ENCODE assay signal across 15 cellular contexts in genomic region chr21:41500354-41500753, GRCh38. TPM values are rescaled to one million over a fixed set of nuclear protein-coding genes. Genes with fewer than 3 reads are reported as not detected.
A peak's percentile ranks its signal among the peaks of the same experiment; 100 is the strongest.
DNase-seq lines count a peak whose midpoint lies in the region; ATAC-seq and TF ChIP-seq lines count a peak whose summit lies in the region.
"Had no signal": no experiment of that assay in that cellular context is flagged by ENCODE, and none has a peak within 500 bp of the region (broad histone marks: within the 10 kb centered on the region; RNA-seq: fewer than 3 reads in every experiment).

No MANE protein-coding gene starts in this region.

- H3K9me3 Mint-ChIP-seq in Caco-2 (ENCODE audit: unreplicated experiment): no peaks in the 10 kb centered on the region

- peak overlapping the region in 1 of 2 donors; percentile 83 for H3K9ac ChIP-seq in colonic mucosa (ENCODE audit: low read depth in 2 of 2, low read length in 2 of 2)

- peak overlapping the region; percentile 55 for H3K27ac Mint-ChIP-seq in Caco-2 (ENCODE audit: unreplicated experiment)

- TF ChIP-seq CTCF in Caco-2 (IDR thresholded peaks at IDR 0.05; ENCODE audit: insufficient read depth in 1 of 2, low read depth in 1 of 2, low read length in 1 of 2, severe bottlenecking in 1 of 2, unreplicated experiment in 1 of 2): no peak
- no peak for TF ChIP-seq CTCF in colonic mucosa (IDR thresholded peaks at IDR 0.05)
- no peak for TF ChIP-seq CTCF in right lobe of liver (IDR thresholded peaks at IDR 0.05)
- TF ChIP-seq CTCF in stomach (IDR thresholded peaks at IDR 0.05): no peak

- H3K27me3 ChIP-seq in Caco-2 (replicated peaks; ENCODE audit: control insufficient read depth, insufficient read depth, low read length) (no peaks in the 10 kb centered on the region), colonic mucosa (no peaks in the 10 kb centered on the region), right lobe of liver (no peaks in the 10 kb centered on the region), stomach (peaks cover 0 to 19% (median 0%) of the 10 kb centered on the region in 3 donors)

- H3K4me1 ChIP-seq in Caco-2 (peaks cover 86% of the 10 kb centered on the region), colonic mucosa (peaks cover 4% of the 10 kb centered on the region), right lobe of liver (peaks cover 0 to 47% (median 19%) of the 10 kb centered on the region in 4 donors), stomach (peaks cover 7 to 63% (median 48%) of the 10 kb centered on the region in 4 donors)
- H3K4me1 ChIP-seq: HAP-1 had no signal

- ATAC-seq in right lobe of liver (peak in 1 of 4 donors; percentile 11), GM19395 (IDR thresholded peaks at IDR 0.05; ENCODE audit: unreplicated experiment) (no peak)

- no peaks in the 10 kb centered on the region for H3K27me3 Mint-ChIP-seq in Caco-2 (ENCODE audit: insufficient read depth, unreplicated experiment)

- H3K27ac ChIP-seq in colonic mucosa (peak overlapping the region; percentile 94), right lobe of liver (peak overlapping the region; percentile 57 to 88 (median 76)), stomach (peak overlapping the region; percentile 70 to 97 (median 91))

- H3K36me3 ChIP-seq in Caco-2 (ENCODE audit: control insufficient read depth, insufficient read depth, low read length) (no peaks in the 10 kb centered on the region), colonic mucosa (no peaks in the 10 kb centered on the region), right lobe of liver (no peaks in the 10 kb centered on the region), stomach (peaks cover 0 to 5% (median 0%) of the 10 kb centered on the region in 4 donors)
- H3K36me3 ChIP-seq: HAP-1 had no signal

- no TSS peak for BruUV-seq in Caco-2 (replicated peaks; lab: Mats Ljungman, UMichigan)

- H3K36me3 Mint-ChIP-seq in Caco-2 (ENCODE audit: insufficient read depth, unreplicated experiment): peaks cover 52% of the 10 kb centered on the region

- H3K9me3 ChIP-seq in Caco-2: no peaks in the 10 kb centered on the region
- no peaks in the 10 kb centered on the region for H3K9me3 ChIP-seq in colonic mucosa
- no peaks in the 10 kb centered on the region for H3K9me3 ChIP-seq in right lobe of liver
- no peaks in the 10 kb centered on the region for H3K9me3 ChIP-seq in stomach
- H3K9me3 ChIP-seq: HAP-1 had no signal

- intact Hi-C loops in Caco-2 (cut with micrococcal nuclease; ENCODE audit: unreplicated experiment) (no loop called here), colonic mucosa (cut with DNase I) (no loop called here), right lobe of liver (cut with DNase I) (no loop called here), stomach (cut with DNase I; ENCODE audit: low total_unique reads) (no loop called here)

- no peak for DNase-seq in Caco-2
- no peak for DNase-seq in colonic mucosa
- DNase-seq in right lobe of liver: no peak
- DNase-seq in stomach: no peak
- no peak for DNase-seq in NCI-H526 (lab: John Stamatoyannopoulos, UW)
- no peak for DNase-seq in DMS53 (lab: John Stamatoyannopoulos, UW)
- DNase-seq: COR-L47, IMR-90, Karpas-422, NCI-H1105 treated with DMSO at 0.1 percent for 48 hours, NCI-H1694 treated with DMSO at 0.1 percent for 48 hours, NCI-H226, NCI-H69 had no signal

- WGBS in right lobe of liver (ENCODE audit: insufficient coverage, low coverage, low lambda C conversion rate, missing lambda C conversion rate): 50% methylated on average over 5 of the region's 6 CpGs
- 29 to 77% (median 42%) methylated on average over 6 of the region's 6 CpGs for WGBS in stomach, 5 donors

- H3K4me1 Mint-ChIP-seq in Caco-2 (ENCODE audit: low read depth, unreplicated experiment): peaks cover 68% of the 10 kb centered on the region

- no peak overlapping the region for H3K4me3 Mint-ChIP-seq in Caco-2 (ENCODE audit: unreplicated experiment)

- POLR2A ChIA-PET in Caco-2 (lab: Charles Lee): no interaction called here

- H3K4me3 ChIP-seq in Caco-2 (ENCODE audit: low read depth, low read length) (no peak overlapping the region), colonic mucosa (no peak overlapping the region), right lobe of liver (peak overlapping the region in 1 of 3 donors; percentile 0), stomach (peak overlapping the region in 3 of 4 donors; percentile 18 to 29 (median 20))
- H3K4me3 ChIP-seq: HAP-1 had no signal

- TF ChIP-seq POLR2A in right lobe of liver (IDR thresholded peaks at IDR 0.05) (no peak), stomach (IDR thresholded peaks at IDR 0.05) (no peak)

- CTCF ChIA-PET in Caco-2 (lab: Charles Lee): no interaction called here

- TF ChIP-seq EP300 in stomach (IDR thresholded peaks at IDR 0.05): no peak

RNA-seq across cellular contexts. Expression of gene TMPRSS2, which starts 7.6 kb away (rescaled TPM):
- total RNA-seq in Caco-2 (2022) (71.0 and 74.9 TPM in 2 replicates), colonic mucosa (100 to 1,000 TPM; 261 to 408 TPM), right lobe of liver (10 to 100 TPM; 19.3 to 53.7 (median 20.8) TPM), stomach (100 to 1,000 TPM; 102 to 554 (median 195) TPM)
- 100 to 1,000 TPM in 1 of 3 donors, 10 to 100 TPM in 2; 58.2 to 106 (median 59.2) TPM for polyA plus RNA-seq in stomach
- total RNA-seq: IMR-90 had no signal
- polyA plus RNA-seq: IMR-90 had no signal

Comparison
In these comparisons a context has a peak if more than half of its experiments do, and no peak if none do; other contexts are left out.
1. H3K4me3 ChIP-seq: peak in stomach (3 of 4); none in Caco-2 (single experiment) and colonic mucosa (single experiment).
2. Peak in every context shown above with its lines, with median percentiles within 50 percentile points of each other: H3K27ac ChIP-seq.